ENCODE assay signal across 25 cellular contexts in the genomic region with DNA sequence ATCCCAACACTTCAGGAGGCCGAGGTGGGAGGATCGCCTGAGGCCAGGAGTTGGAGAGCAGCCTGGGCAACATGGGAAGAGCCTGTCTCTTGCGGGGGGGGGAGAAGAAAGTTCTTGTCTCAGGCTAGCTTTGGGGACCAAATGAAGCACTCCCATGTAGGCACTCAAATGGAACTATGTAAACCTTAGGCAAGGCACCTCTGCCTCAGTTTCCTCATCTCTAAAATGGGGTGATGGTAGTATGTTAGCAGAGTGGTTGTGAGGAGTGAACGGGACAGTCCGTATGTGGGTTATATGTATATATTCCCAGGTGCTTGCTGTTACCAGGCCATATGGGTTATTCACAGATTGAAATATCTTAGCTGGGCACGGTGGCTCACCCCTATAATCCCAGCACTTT. TPM values are rescaled to one million over a fixed set of nuclear protein-coding genes. Genes with fewer than 3 reads are reported as not detected.
DNase-seq lines count a peak whose midpoint lies in the region; ATAC-seq, FAIRE-seq and TF ChIP-seq lines count a peak whose summit lies in the region.
"Had no signal": no experiment of that assay in that cellular context is flagged by ENCODE, and none has a peak within 500 bp of the region (broad histone marks: within the 10 kb centered on the region; RNA-seq: fewer than 3 reads in every experiment).

No MANE protein-coding gene starts in this region.

- POLR2A ChIA-PET in A673 (lab: Charles Lee; ENCODE audit: low non-redundant PET) = no interaction called here

- H3K9me3 Mint-ChIP-seq in T-helper 2 cell treated with Interferon-gamma antibody and Interleukin-4, amounts not matched to agents 5 μg/mL and 100 μg/mL, for 36 hours = no peaks in the 10 kb centered on the region
- H3K9me3 Mint-ChIP-seq: CD4-positive, alpha-beta memory T cell; GM23338; HFFc6 had no signal

- no peak overlapping the region for H2AFZ ChIP-seq in osteoblast (ENCODE audit: low read length)
- H2AFZ ChIP-seq: GM23338 had no signal

- FAIRE-seq in GM12892 (lab: Jason Lieb, UNC) = no peak
- FAIRE-seq: GM12878, GM18507, H54 had no signal

- no peaks in the 10 kb centered on the region for H3K4me1 Mint-ChIP-seq in T-helper 2 cell treated with Interferon-gamma antibody and Interleukin-4, amounts not matched to agents 5 μg/mL and 100 μg/mL, for 36 hours (ENCODE audit: low read depth)
- H3K4me1 Mint-ChIP-seq: CD14-positive monocyte; CD4-positive, alpha-beta memory T cell had no signal

- no peaks in the 10 kb centered on the region for H3K9me3 ChIP-seq in A673 (ENCODE audit: low read depth, low read length, poor library complexity, severe bottlenecking)
- no peaks in the 10 kb centered on the region for H3K9me3 ChIP-seq in osteoblast (ENCODE audit: low read depth, low read length)
- H3K9me3 ChIP-seq: BLaER1 had no signal

- DNase-seq in A673 (ENCODE audit: low spot score) (no peak), GM12892 (ENCODE audit: insufficient read length) (no peak), osteoblast (ENCODE audit: insufficient read length, low spot score, missing footprints) (peak; percentile 32)
- DNase-seq in T-helper 2 cell treated with Interferon-gamma antibody and Interleukin-4, amounts not matched to agents 5 μg/mL and 100 μg/mL, for 36 hours (ENCODE audit: low spot score) = no peak
- DNase-seq: AML-193; CD4-positive, alpha-beta memory T cell; DMS 273 treated with DMSO at 0.1 percent for 48 hours; DMS53; DND-41; EL; HCEC 1CT; HFFc6; IMR-90; Karpas-422; KBM-7 had no signal

- peaks cover 32% of the 10 kb centered on the region for H3K36me3 ChIP-seq in A673 (ENCODE audit: insufficient read depth, low read length, poor library complexity, severe bottlenecking)
- H3K36me3 ChIP-seq in osteoblast (ENCODE audit: insufficient read depth, low read length) = peaks cover 26% of the 10 kb centered on the region

- no peaks in the 10 kb centered on the region for H3K4me1 ChIP-seq in A673 (ENCODE audit: insufficient read depth, low read length, poor library complexity, severe bottlenecking)
- H3K4me1 ChIP-seq in osteoblast (ENCODE audit: insufficient read depth, low read length) = no peaks in the 10 kb centered on the region

- H3K79me2 ChIP-seq in osteoblast (ENCODE audit: insufficient read depth, low read length) = no peaks in the 10 kb centered on the region

- H3K4me3 Mint-ChIP-seq in T-helper 2 cell treated with Interferon-gamma antibody and Interleukin-4, amounts not matched to agents 5 μg/mL and 100 μg/mL, for 36 hours = no peak overlapping the region
- H3K4me3 Mint-ChIP-seq: CD14-positive monocyte; CD4-positive, alpha-beta memory T cell; GM23338; HFFc6 had no signal

- TF ChIP-seq POLR2A in GM12892 (IDR thresholded peaks at IDR 0.05; ENCODE audit: low read depth, low read length) = peak; percentile 46; the same call in 1 of the 2 replicates

- no peak for TF ChIP-seq CTCF in A673 (conservative IDR thresholded peaks at IDR 0.05; ENCODE audit: low read depth, low read length)
- no peak for TF ChIP-seq CTCF in osteoblast (IDR thresholded peaks at IDR 0.05; ENCODE audit: extremely low read depth, low read depth, low read length)

- H3K27ac ChIP-seq in A673 (ENCODE audit: low read depth, low read length, poor library complexity, severe bottlenecking) (no peak overlapping the region), osteoblast (ENCODE audit: low read depth, low read length) (no peak overlapping the region)
- H3K27ac ChIP-seq: BLaER1, HL-60 had no signal

- BruUV-seq in A673 (replicated peaks; lab: Mats Ljungman, UMichigan) = TSS peak; percentile 25

- H3K27me3 Mint-ChIP-seq in T-helper 2 cell treated with Interferon-gamma antibody and Interleukin-4, amounts not matched to agents 5 μg/mL and 100 μg/mL, for 36 hours (ENCODE audit: low read depth) = peaks cover 12% of the 10 kb centered on the region

- intact Hi-C loops in A673 (cut with micrococcal nuclease; ENCODE audit: unreplicated experiment) = no loop called here

- H3K27me3 ChIP-seq in A673 (replicated peaks; ENCODE audit: insufficient read depth, low read depth, low read length, poor library complexity) (no peaks in the 10 kb centered on the region), osteoblast (ENCODE audit: insufficient read depth, low read length) (peaks cover 12% of the 10 kb centered on the region)
- H3K27me3 ChIP-seq: BLaER1 had no signal

- no peak overlapping the region for H3K4me2 ChIP-seq in osteoblast (ENCODE audit: insufficient read depth, low read length)
- H3K4me2 ChIP-seq: BLaER1, GM23338 had no signal

- no peak overlapping the region for H3K27ac Mint-ChIP-seq in T-helper 2 cell treated with Interferon-gamma antibody and Interleukin-4, amounts not matched to agents 5 μg/mL and 100 μg/mL, for 36 hours
- H3K27ac Mint-ChIP-seq: HFFc6 had no signal

- no peaks in the 10 kb centered on the region for H4K20me1 ChIP-seq in osteoblast (ENCODE audit: insufficient read depth, low read length)
- H4K20me1 ChIP-seq: BLaER1 had no signal

- CTCF ChIA-PET in A673 (lab: Charles Lee) = no interaction called here

- ATAC-seq in GM18498 (IDR thresholded peaks at IDR 0.05; ENCODE audit: unreplicated experiment) = no peak
- ATAC-seq: GM12878, GM23338 had no signal

- H3K36me3 Mint-ChIP-seq in T-helper 2 cell treated with Interferon-gamma antibody and Interleukin-4, amounts not matched to agents 5 μg/mL and 100 μg/mL, for 36 hours (ENCODE audit: low read depth) = peaks cover 16% of the 10 kb centered on the region

- H3K4me3 ChIP-seq in A673 (ENCODE audit: low read depth, low read length, poor library complexity, severe bottlenecking) = no peak overlapping the region
- H3K4me3 ChIP-seq in osteoblast (ENCODE audit: insufficient read depth, low read length) = no peak overlapping the region
- H3K4me3 ChIP-seq: BLaER1, GM12878, GM23338 had no signal

RNA-seq across cellular contexts. Expression of a gene that starts 6.5 kb away (rescaled TPM):
- total RNA-seq in A673 (2021) = 0.69 and 0.96 TPM in 2 replicates
- 0.38 TPM for polyA plus RNA-seq in GM12892 (2012; ENCODE audit: missing spikeins)
- total RNA-seq in osteoblast = under 0.01 TPM in 1 of 2 replicates, not detected in the other
- total RNA-seq: A172 had no signal
- polyA plus RNA-seq: CD14-positive monocyte had no signal

RNA-seq across cellular contexts. Expression of a gene that starts 11.6 kb away (rescaled TPM):
- total RNA-seq in A673 (2021) (165 and 174 TPM in 2 replicates), osteoblast (29.8 and 36.9 TPM in 2 replicates)
- polyA plus RNA-seq in GM12892 (2012; ENCODE audit: missing spikeins) = 72.3 TPM

RNA-seq across cellular contexts. Expression of a gene that starts 22.7 kb away (rescaled TPM):
- total RNA-seq in A673 (2021) = not detected in 2 replicates
- not detected for polyA plus RNA-seq in GM12892 (2012; ENCODE audit: missing spikeins)
- total RNA-seq in osteoblast = not detected in 2 replicates
- total RNA-seq: A172; CD4-positive, alpha-beta memory T cell; GM12878; HFFc6; HT1080; IMR-90 had no signal
- polyA plus RNA-seq: CD14-positive monocyte; CD4-positive, alpha-beta memory T cell; GM12878; IMR-90 had no signal

RNA-seq across cellular contexts. Expression of a gene that starts 40.4 kb away (rescaled TPM):
- total RNA-seq in A673 (2021) (3.4 and 4.2 TPM in 2 replicates), osteoblast (4.7 and 5.1 TPM in 2 replicates)
- 6.8 TPM for polyA plus RNA-seq in GM12892 (2012; ENCODE audit: missing spikeins)

RNA-seq across cellular contexts. Expression of a gene that starts 46.8 kb away (rescaled TPM):
- 160 and 169 TPM in 2 replicates for total RNA-seq in A673 (2021)
- 72.1 TPM for polyA plus RNA-seq in GM12892 (2012; ENCODE audit: missing spikeins)
- 71.9 and 91.2 TPM in 2 replicates for total RNA-seq in osteoblast
